ENCODE assay signal across 21 cellular contexts in the genomic region with DNA sequence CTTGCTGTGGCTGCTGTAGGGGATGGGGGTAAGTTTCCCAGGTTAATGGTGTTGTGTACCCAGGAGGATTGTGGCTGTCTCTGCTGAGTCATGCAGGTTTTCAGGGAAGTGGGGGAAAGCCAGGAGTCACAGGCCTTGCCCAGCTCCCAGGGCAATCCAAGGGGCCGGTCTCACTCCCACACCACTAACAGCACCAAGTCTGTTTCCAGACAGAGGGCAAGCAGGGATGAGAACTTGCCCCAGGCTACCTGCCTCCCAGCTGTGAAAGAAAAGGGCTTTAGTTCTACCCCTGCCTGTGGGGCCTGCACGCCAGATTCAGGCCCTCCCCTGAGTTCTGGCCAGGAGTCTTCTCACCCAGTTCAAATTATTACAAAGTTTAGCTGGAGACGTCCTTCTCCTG.
"Had no signal": no experiment of that assay in that cellular context is flagged by ENCODE, and none has a peak within 500 bp of the region (broad histone marks: within the 10 kb centered on the region; RNA-seq: fewer than 3 reads in every experiment).

No MANE protein-coding gene starts in this region.

- H3K27ac Mint-ChIP-seq: activated naive CD4-positive, alpha-beta T cell treated with anti-CD3 and anti-CD28 coated beads, Interleukin-2, amount 50 U/mL, for 24 hours; progenitor cell of endocrine pancreas had no signal

- H3K36me3 ChIP-seq: spleen, tibial artery, WERI-Rb-1 had no signal

- H3K27me3 Mint-ChIP-seq: progenitor cell of endocrine pancreas had no signal

- DNase-seq: activated CD4-positive, alpha-beta T cell treated with anti-CD3 and anti-CD28 coated beads for 1 hour; activated gamma-delta T cell treated with Interleukin-2 at 50 U/mL for 16 hours; activated T-cell treated with anti-CD3 and anti-CD28 coated beads, Interleukin-2, amount 50 U/mL, for 1 hour; anterior cingulate cortex; body of pancreas; dermis blood vessel endothelial cell; effector CD8-positive, alpha-beta T cell; hypothalamus; left colon; mesenchymal stem cell; mucosa of descending colon; spleen; stimulated activated CD4-positive, alpha-beta T cell treated with anti-CD3 and anti-CD28 coated beads, Interleukin-4, amount 100 ng/mL, for 24 hours; stimulated activated naive CD4-positive, alpha-beta T cell treated with Interleukin-2 at 50 U/mL for 16 hours; T-helper 2 cell; tibial artery; WERI-Rb-1 had no signal

- H3K4me3 Mint-ChIP-seq: activated naive CD4-positive, alpha-beta T cell treated with anti-CD3 and anti-CD28 coated beads, Interleukin-2, amount 50 U/mL, for 24 hours had no signal

- H3K4me3 ChIP-seq: body of pancreas, mucosa of descending colon, spleen, tibial artery had no signal

- H3K27me3 ChIP-seq: body of pancreas, spleen, tibial artery had no signal

- H3K36me3 Mint-ChIP-seq: activated naive CD4-positive, alpha-beta T cell treated with anti-CD3 and anti-CD28 coated beads, Interleukin-2, amount 50 U/mL, for 24 hours had no signal

- H3K4me1 ChIP-seq: body of pancreas, spleen, tibial artery had no signal

- H3K4me1 Mint-ChIP-seq: activated naive CD4-positive, alpha-beta T cell treated with anti-CD3 and anti-CD28 coated beads, Interleukin-2, amount 50 U/mL, for 24 hours had no signal

- H3K27ac ChIP-seq: body of pancreas, spleen, tibial artery, WERI-Rb-1 had no signal

- FAIRE-seq: frontal cortex, islet of Langerhans had no signal

- ATAC-seq: body of pancreas, left colon, mucosa of descending colon had no signal
